In genomic region chr2:174499365-174499764, GRCh38 we compare ENCODE assay signal across 16 cellular contexts. TPM values are rescaled to one million over a fixed set of nuclear protein-coding genes. Genes with fewer than 3 reads are reported as not detected.
DNase-seq lines count a peak whose midpoint lies in the region; ATAC-seq and TF ChIP-seq lines count a peak whose summit lies in the region.
"Had no signal": no experiment of that assay in that cellular context is flagged by ENCODE, and none has a peak within 500 bp of the region (broad histone marks: within the 10 kb centered on the region; RNA-seq: fewer than 3 reads in every experiment).

No MANE protein-coding gene starts in this region.

- intact Hi-C loops in Right ventricle myocardium superior (cut with DNase I) (no loop called here), cardiac septum (cut with DNase I) (no loop called here), sciatic nerve (cut with DNase I) (no loop called here)

- TF ChIP-seq CTCF in MM.1S (IDR thresholded peaks at IDR 0.05; ENCODE audit: low read length), result no peak

- ATAC-seq in Right ventricle myocardium superior (ENCODE audit: poor library complexity) (no peak), sciatic nerve (peak; percentile 58)
- ATAC-seq in effector memory CD8-positive, alpha-beta T cell (replicated peaks), result no peak
- ATAC-seq: HepG2 had no signal

- H3K9ac ChIP-seq in mesendoderm (ENCODE audit: low read length), result no peak overlapping the region
- H3K9ac ChIP-seq in MM.1S (ENCODE audit: low read length), result no peak overlapping the region

- H3K4ac ChIP-seq in mesendoderm (ENCODE audit: low read depth, low read length), result no peak overlapping the region

- no peaks in the 10 kb centered on the region for H3K9me3 ChIP-seq in MM.1S (replicated peaks; ENCODE audit: insufficient read depth, low read length)
- H3K9me3 ChIP-seq: BE2C had no signal

- H3K27me3 Mint-ChIP-seq in effector memory CD8-positive, alpha-beta T cell, result no peaks in the 10 kb centered on the region
- H3K27me3 Mint-ChIP-seq: CD4-positive, alpha-beta memory T cell had no signal

- H3K27me3 ChIP-seq in mesendoderm (ENCODE audit: insufficient read depth, low read length, poor library complexity), result no peaks in the 10 kb centered on the region
- H3K27me3 ChIP-seq in MM.1S (replicated peaks; ENCODE audit: insufficient read depth, low read length), result no peaks in the 10 kb centered on the region; the same call in 1 of the 2 replicates
- H3K27me3 ChIP-seq: BE2C had no signal

- H3K9me3 Mint-ChIP-seq in effector memory CD8-positive, alpha-beta T cell, result no peaks in the 10 kb centered on the region
- H3K9me3 Mint-ChIP-seq: CD4-positive, alpha-beta memory T cell; HFFc6 had no signal

- H3K36me3 Mint-ChIP-seq in effector memory CD8-positive, alpha-beta T cell (ENCODE audit: insufficient read depth), result no peaks in the 10 kb centered on the region
- H3K36me3 Mint-ChIP-seq: CD4-positive, alpha-beta memory T cell had no signal

- H2AFZ ChIP-seq in MM.1S (ENCODE audit: low read length), result no peak overlapping the region

- no peak overlapping the region for H2BK15ac ChIP-seq in mesendoderm (replicated peaks; ENCODE audit: low read depth)

- H3K4me1 ChIP-seq in mesendoderm (ENCODE audit: control insufficient read depth, low read depth, low read length) (peaks cover 2% of the 10 kb centered on the region), MM.1S (ENCODE audit: low read length) (peaks cover 3% of the 10 kb centered on the region)
- H3K4me1 ChIP-seq: BE2C had no signal

- H3K9me2 ChIP-seq in MM.1S (replicated peaks; ENCODE audit: insufficient read depth, low read length), result no peaks in the 10 kb centered on the region

- H3F3A ChIP-seq in MM.1S (ENCODE audit: insufficient read depth, low read length), result peaks cover 2% of the 10 kb centered on the region; the same call in 1 of the 2 replicates

- H3K4me3 ChIP-seq in mesendoderm (ENCODE audit: low read length) (no peak overlapping the region), MM.1S (ENCODE audit: low read length) (no peak overlapping the region)

- H3K4me2 ChIP-seq in mesendoderm (ENCODE audit: low read length), result no peak overlapping the region
- H3K4me2 ChIP-seq in MM.1S (ENCODE audit: low read depth, low read length), result no peak overlapping the region

- H3K27ac Mint-ChIP-seq in effector memory CD8-positive, alpha-beta T cell, result peak overlapping the region; percentile 10 to 63
- H3K27ac Mint-ChIP-seq: HFFc6 had no signal

- H3K27ac ChIP-seq in mesendoderm (ENCODE audit: low read depth, low read length) (no peak overlapping the region), MM.1S (ENCODE audit: low read length) (no peak overlapping the region)
- H3K27ac ChIP-seq: C4-2B had no signal

- H3K36me3 ChIP-seq in mesendoderm (ENCODE audit: control insufficient read depth, insufficient read depth, low read length), result no peaks in the 10 kb centered on the region
- H3K36me3 ChIP-seq in MM.1S (replicated peaks; ENCODE audit: insufficient read depth, low read length), result no peaks in the 10 kb centered on the region
- H3K36me3 ChIP-seq: BE2C had no signal

- no peak overlapping the region for H3K56ac ChIP-seq in mesendoderm (ENCODE audit: low read length)

- H4K20me1 ChIP-seq in MM.1S (ENCODE audit: insufficient read depth, low read length), result no peaks in the 10 kb centered on the region

- H3K4me3 Mint-ChIP-seq in effector memory CD8-positive, alpha-beta T cell, result no peak overlapping the region
- H3K4me3 Mint-ChIP-seq: CD4-positive, alpha-beta memory T cell; HFFc6 had no signal

- H2BK120ac ChIP-seq in mesendoderm (ENCODE audit: low read depth, low read length), result no peak overlapping the region

- H3K79me2 ChIP-seq in mesendoderm (ENCODE audit: control insufficient read depth, insufficient read depth, low read length) (no peaks in the 10 kb centered on the region), MM.1S (ENCODE audit: low read length) (no peaks in the 10 kb centered on the region)

- H3K23ac ChIP-seq in mesendoderm (ENCODE audit: low read length), result no peak overlapping the region

- H4K5ac ChIP-seq in mesendoderm (ENCODE audit: low read length), result no peak overlapping the region

- H2AK5ac ChIP-seq in mesendoderm (ENCODE audit: low read length), result no peak overlapping the region

- no peak overlapping the region for H2BK5ac ChIP-seq in mesendoderm (ENCODE audit: low read length)

- H3K79me1 ChIP-seq in mesendoderm (ENCODE audit: low read length), result no peaks in the 10 kb centered on the region

- H4K8ac ChIP-seq in mesendoderm (ENCODE audit: low read depth, low read length), result no peak overlapping the region

- peak; percentile 52 for DNase-seq in Right ventricle myocardium superior
- no peak for DNase-seq in cardiac septum (ENCODE audit: low spot score)
- no peak for DNase-seq in effector memory CD8-positive, alpha-beta T cell
- DNase-seq in sciatic nerve (ENCODE audit: low spot score), result no peak
- DNase-seq in mesendoderm, result no peak
- DNase-seq in SW480 (ENCODE audit: low spot score), result no peak
- no peak for DNase-seq in MM.1S
- DNase-seq: ACHN; BE2C; CD4-positive, alpha-beta memory T cell; COR-L47; GF-D8; HCEC 1CT; HFFc6 had no signal

- WGBS in mesendoderm (ENCODE audit: extremely low coverage, insufficient coverage, low lambda C conversion rate), result no CpG with 5 or more reads among the region's 5 CpGs

- no peak overlapping the region for H3K18ac ChIP-seq in mesendoderm (ENCODE audit: low read length)

- H3K4me1 Mint-ChIP-seq in effector memory CD8-positive, alpha-beta T cell (ENCODE audit: low read depth in 2 of 2), result peaks cover 5% of the 10 kb centered on the region in 2 donors

RNA-seq across cellular contexts. Expression of gene GPR155, which starts 12.5 kb away (rescaled TPM):
- total RNA-seq in Right ventricle myocardium superior, result 14.7 TPM
- total RNA-seq in cardiac septum, result 10.9 TPM
- total RNA-seq in sciatic nerve, result 28.7 TPM
- 0.27 TPM for polyA plus RNA-seq in mesendoderm (2013, experiment 1 of 2)
- polyA plus RNA-seq in mesendoderm (2013, experiment 2 of 2), result 0.31 TPM
